ENCODE assay signal across 24 cellular contexts in genomic region chr9:14866200-14866749, GRCh38. TPM values are rescaled to one million over a fixed set of nuclear protein-coding genes. Genes with fewer than 3 reads are reported as not detected.
"Had no signal": no experiment of that assay in that cellular context is flagged by ENCODE, and none has a peak within 500 bp of the region (broad histone marks: within the 10 kb centered on the region; RNA-seq: fewer than 3 reads in every experiment).

No MANE protein-coding gene starts in this region.

- H3K4me3 ChIP-seq: ascending aorta, gastroesophageal sphincter, hepatocyte, smooth muscle cell, stomach, thyroid gland had no signal

- DNase-seq: activated CD4-positive, alpha-beta T cell treated with anti-CD3 and anti-CD28 coated beads for 48 hours; activated CD4-positive, alpha-beta T cell treated with anti-CD3 and anti-CD28 coated beads, Interleukin-2, amount 50 U/mL, for 48 hours; activated CD8-positive, alpha-beta memory T cell treated with anti-CD3 and anti-CD28 coated beads for 24 hours; activated effector memory CD4-positive, alpha-beta T cell treated with anti-CD3 and anti-CD28 coated beads, Interleukin-2, amount 50 U/mL, for 16 hours; activated naive CD4-positive, alpha-beta T cell treated with anti-CD3 and anti-CD28 coated beads for 36 hours; activated naive CD8-positive, alpha-beta T cell treated with anti-CD3 and anti-CD28 coated beads, Interleukin-2, amount 10 ng/mL, durations not matched to agents 7 days and 5 days; central memory CD4-positive, alpha-beta T cell; islet precursor cell; mammary epithelial cell; naive thymus-derived CD8-positive, alpha-beta T cell; stimulated activated CD4-positive, alpha-beta T cell treated with anti-CD3 and anti-CD28 coated beads, Interleukin-1b, Interleukin-23, amount 100 ng/mL, for 48 hours; stimulated activated naive B cell treated with anti-CD40 and anti-IgM and Interleukin-4, amounts not matched to agents 10 μg/mL and 1 μg/mL and 100 μg/mL, for 72 hours; stomach; T-helper 1 cell; thyroid gland had no signal

- H3K36me3 ChIP-seq: ascending aorta, gastroesophageal sphincter, neutrophil, stomach, thyroid gland had no signal

- H3K4me3 Mint-ChIP-seq: activated naive CD4-positive, alpha-beta T cell treated with anti-CD3 and anti-CD28 coated beads for 36 hours; activated naive CD8-positive, alpha-beta T cell treated with anti-CD3 and anti-CD28 coated beads, Interleukin-2, amount 10 ng/mL, durations not matched to agents 7 days and 5 days; activated T-helper 1 cell treated with anti-CD3 and anti-CD28 coated beads, Interleukin-12 subunit alpha, Interleukin-12 subunit beta, Interleukin-2, Interleukin-4 antibody, amounts not matched to agents 30 ng/mL and 10 ng/mL and 1 ng/mL, durations not matched to agents 14 hours and 24 hours and 36 hours; naive thymus-derived CD8-positive, alpha-beta T cell; stimulated activated naive B cell treated with anti-CD40 and anti-IgM and Interleukin-4, amounts not matched to agents 10 μg/mL and 1 μg/mL and 100 μg/mL, for 72 hours had no signal

- H3K9me3 Mint-ChIP-seq: activated naive CD4-positive, alpha-beta T cell treated with anti-CD3 and anti-CD28 coated beads for 36 hours; activated naive CD8-positive, alpha-beta T cell treated with anti-CD3 and anti-CD28 coated beads, Interleukin-2, amount 10 ng/mL, durations not matched to agents 7 days and 5 days; activated T-helper 1 cell treated with anti-CD3 and anti-CD28 coated beads, Interleukin-12 subunit alpha, Interleukin-12 subunit beta, Interleukin-2, Interleukin-4 antibody, amounts not matched to agents 30 ng/mL and 10 ng/mL and 1 ng/mL, durations not matched to agents 14 hours and 24 hours and 36 hours; naive thymus-derived CD8-positive, alpha-beta T cell had no signal

- H3K36me3 Mint-ChIP-seq: activated naive CD8-positive, alpha-beta T cell treated with anti-CD3 and anti-CD28 coated beads, Interleukin-2, amount 10 ng/mL, durations not matched to agents 7 days and 5 days; naive thymus-derived CD8-positive, alpha-beta T cell; stimulated activated naive B cell treated with anti-CD40 and anti-IgM and Interleukin-4, amounts not matched to agents 10 μg/mL and 1 μg/mL and 100 μg/mL, for 72 hours had no signal

- ATAC-seq: activated CD4-positive, CD25-positive, alpha-beta regulatory T cell treated with anti-CD3 and anti-CD28 coated beads, Interleukin-2, amount 50 U/mL, for 24 hours; gastroesophageal sphincter; naive thymus-derived CD8-positive, alpha-beta T cell; stimulated activated naive B cell treated with anti-CD40 and anti-IgM and Interleukin-4, amounts not matched to agents 10 μg/mL and 1 μg/mL and 100 μg/mL, for 72 hours had no signal

- H3K4me1 Mint-ChIP-seq: activated naive CD8-positive, alpha-beta T cell treated with anti-CD3 and anti-CD28 coated beads, Interleukin-2, amount 10 ng/mL, durations not matched to agents 7 days and 5 days; naive thymus-derived CD8-positive, alpha-beta T cell; stimulated activated naive B cell treated with anti-CD40 and anti-IgM and Interleukin-4, amounts not matched to agents 10 μg/mL and 1 μg/mL and 100 μg/mL, for 72 hours had no signal

- H3K27ac ChIP-seq: ascending aorta, gastroesophageal sphincter, hepatocyte, neutrophil, stomach, thyroid gland, VCaP had no signal

- H3K27ac Mint-ChIP-seq: activated naive CD4-positive, alpha-beta T cell treated with anti-CD3 and anti-CD28 coated beads for 36 hours; activated naive CD8-positive, alpha-beta T cell treated with anti-CD3 and anti-CD28 coated beads, Interleukin-2, amount 10 ng/mL, durations not matched to agents 7 days and 5 days; activated T-helper 1 cell treated with anti-CD3 and anti-CD28 coated beads, Interleukin-12 subunit alpha, Interleukin-12 subunit beta, Interleukin-2, Interleukin-4 antibody, amounts not matched to agents 30 ng/mL and 10 ng/mL and 1 ng/mL, durations not matched to agents 14 hours and 24 hours and 36 hours; naive thymus-derived CD8-positive, alpha-beta T cell; progenitor cell of endocrine pancreas; stimulated activated naive B cell treated with anti-CD40 and anti-IgM and Interleukin-4, amounts not matched to agents 10 μg/mL and 1 μg/mL and 100 μg/mL, for 72 hours had no signal

- H3K27me3 Mint-ChIP-seq: progenitor cell of endocrine pancreas; stimulated activated naive B cell treated with anti-CD40 and anti-IgM and Interleukin-4, amounts not matched to agents 10 μg/mL and 1 μg/mL and 100 μg/mL, for 72 hours had no signal

- H3K27me3 ChIP-seq: ascending aorta, gastroesophageal sphincter, hepatocyte, neutrophil, stomach, thyroid gland had no signal

- H3K9me3 ChIP-seq: ascending aorta, gastroesophageal sphincter, neutrophil, stomach, thyroid gland had no signal

RNA-seq across cellular contexts. Expression of gene FREM1, which starts 44.0 kb away (rescaled TPM):
- total RNA-seq: activated naive CD4-positive, alpha-beta T cell treated with anti-CD3 and anti-CD28 coated beads for 36 hours; activated naive CD8-positive, alpha-beta T cell treated with anti-CD3 and anti-CD28 coated beads, Interleukin-2, amount 10 ng/mL, durations not matched to agents 7 days and 5 days; activated T-helper 1 cell treated with anti-CD3 and anti-CD28 coated beads, Interleukin-12 subunit alpha, Interleukin-12 subunit beta, Interleukin-2, Interleukin-4 antibody, amounts not matched to agents 30 ng/mL and 10 ng/mL and 1 ng/mL, durations not matched to agents 14 hours and 24 hours and 36 hours; mammary epithelial cell; naive thymus-derived CD8-positive, alpha-beta T cell had no signal
